Comparison of ENCODE assay signal across 13 cellular contexts in genomic region chr6:53493635-53494025, GRCh38. TPM values are rescaled to one million over a fixed set of nuclear protein-coding genes. Genes with fewer than 3 reads are reported as not detected.
A peak's percentile ranks its signal among the peaks of the same experiment; 100 is the strongest.
DNase-seq lines count a peak whose midpoint lies in the region; ATAC-seq and TF ChIP-seq lines count a peak whose summit lies in the region.
"Had no signal": no experiment of that assay in that cellular context is flagged by ENCODE, and none has a peak within 500 bp of the region (broad histone marks: within the 10 kb centered on the region; RNA-seq: fewer than 3 reads in every experiment).

No MANE protein-coding gene starts in this region.

- POLR2A ChIA-PET in activated CD4-positive, alpha-beta T cell treated with anti-CD3 and anti-CD28 coated beads, Interleukin-2, amount 10 ng/mL, durations not matched to agents 7 days and 5 days (lab: Charles Lee), result no interaction called here
- POLR2A ChIA-PET in activated CD4-positive, alpha-beta T cell treated with anti-CD3 and anti-CD28 coated beads for 36 hours (lab: Charles Lee), result no interaction called here

- no peak for ATAC-seq in activated CD4-positive, alpha-beta T cell treated with anti-CD3 and anti-CD28 coated beads for 36 hours
- ATAC-seq in HG02642 (IDR thresholded peaks at IDR 0.05; ENCODE audit: poor library complexity, unreplicated experiment), result no peak

- H3K4me1 Mint-ChIP-seq in activated CD4-positive, alpha-beta T cell treated with anti-CD3 and anti-CD28 coated beads, Interleukin-2, amount 10 ng/mL, durations not matched to agents 7 days and 5 days, result peaks cover 5% of the 10 kb centered on the region
- peaks cover 24% of the 10 kb centered on the region for H3K4me1 Mint-ChIP-seq in activated CD4-positive, alpha-beta T cell treated with anti-CD3 and anti-CD28 coated beads for 36 hours

- peak overlapping the region; percentile 71 for H3K4me3 ChIP-seq in OCI-LY3 (ENCODE audit: low read length)
- H3K4me3 ChIP-seq in endocrine pancreas (ENCODE audit: control insufficient read depth, insufficient read depth, low read length), result peak overlapping the region; percentile 25
- no peak overlapping the region for H3K4me3 ChIP-seq in neuronal stem cell (ENCODE audit: low read length in 2 of 2)
- H3K4me3 ChIP-seq: BLaER1 had no signal

- H3K27me3 ChIP-seq in OCI-LY3 (ENCODE audit: low read depth, low read length) (0 out of 2 replicates have a peak, but pooled peaks cover 5% of the 10 kb centered on the region), endocrine pancreas (ENCODE audit: control insufficient read depth, insufficient read depth, low read length) (no peaks in the 10 kb centered on the region), neuronal stem cell (ENCODE audit: control insufficient read depth in 3 of 3, insufficient read depth in 3 of 3, low read depth in 1 of 3, low read length in 3 of 3) (no peaks in the 10 kb centered on the region)
- H3K27me3 ChIP-seq: BLaER1, neutrophil had no signal

- peaks cover 2% of the 10 kb centered on the region for H3K36me3 Mint-ChIP-seq in activated CD4-positive, alpha-beta T cell treated with anti-CD3 and anti-CD28 coated beads, Interleukin-2, amount 10 ng/mL, durations not matched to agents 7 days and 5 days (ENCODE audit: low read depth)
- H3K36me3 Mint-ChIP-seq in activated CD4-positive, alpha-beta T cell treated with anti-CD3 and anti-CD28 coated beads for 36 hours (ENCODE audit: low read depth), result no peaks in the 10 kb centered on the region

- H3K18ac ChIP-seq in neuronal stem cell (ENCODE audit: low read length), result no peak overlapping the region

- no peak for TF ChIP-seq CTCF in OCI-LY3 (IDR thresholded peaks at IDR 0.05; ENCODE audit: low read depth, low read length)

- H3K9me3 ChIP-seq in OCI-LY3 (ENCODE audit: insufficient read depth, low read length) (no peaks in the 10 kb centered on the region), endocrine pancreas (ENCODE audit: control insufficient read depth, low read length) (no peaks in the 10 kb centered on the region), neuronal stem cell (replicated peaks in 1 of 2; ENCODE audit: control insufficient read depth in 2 of 2, insufficient read depth in 1 of 2, low read depth in 1 of 2, low read length in 2 of 2) (no peaks in the 10 kb centered on the region)
- H3K9me3 ChIP-seq: BLaER1, neutrophil had no signal

- H4K8ac ChIP-seq in neuronal stem cell (ENCODE audit: low read depth, low read length), result no peak overlapping the region

- no peaks in the 10 kb centered on the region for H3K79me1 ChIP-seq in neuronal stem cell (ENCODE audit: low read depth, low read length)

- H3K9ac ChIP-seq in OCI-LY3 (ENCODE audit: low read length) (peak overlapping the region; percentile 16; the same call in 1 of the 2 replicates), endocrine pancreas (ENCODE audit: control insufficient read depth, insufficient read depth, low read length) (no peak overlapping the region), neuronal stem cell (ENCODE audit: low read depth, low read length, poor library complexity) (no peak overlapping the region)
- H3K9ac ChIP-seq: BLaER1 had no signal

- no peak overlapping the region for H3K27ac ChIP-seq in OCI-LY3 (ENCODE audit: low read length)
- H3K27ac ChIP-seq in neuronal stem cell (replicated peaks; ENCODE audit: low read length), result no peak overlapping the region
- H3K27ac ChIP-seq: BLaER1, neutrophil had no signal

- no peaks in the 10 kb centered on the region for H4K20me1 ChIP-seq in OCI-LY3 (ENCODE audit: insufficient read depth, low read length)
- H4K20me1 ChIP-seq: BLaER1 had no signal

- no peaks in the 10 kb centered on the region for H3K9me3 Mint-ChIP-seq in activated CD4-positive, alpha-beta T cell treated with anti-CD3 and anti-CD28 coated beads, Interleukin-2, amount 10 ng/mL, durations not matched to agents 7 days and 5 days
- H3K9me3 Mint-ChIP-seq in activated CD4-positive, alpha-beta T cell treated with anti-CD3 and anti-CD28 coated beads for 36 hours (ENCODE audit: low read depth), result no peaks in the 10 kb centered on the region
- H3K9me3 Mint-ChIP-seq: stimulated activated naive CD8-positive, alpha-beta T cell treated with anti-CD3 and anti-CD28 coated beads, Interleukin-15, amount 100 ng/mL, for 72 hours had no signal

- H3K14ac ChIP-seq in neuronal stem cell (ENCODE audit: low read length), result no peak overlapping the region

- H3K4me1 ChIP-seq in OCI-LY3 (ENCODE audit: low read length) (peaks cover 14% of the 10 kb centered on the region), endocrine pancreas (ENCODE audit: control insufficient read depth, insufficient read depth, low read length) (no peaks in the 10 kb centered on the region), neuronal stem cell (ENCODE audit: control insufficient read depth in 2 of 2, insufficient read depth in 1 of 2, low read depth in 1 of 2, low read length in 2 of 2) (peaks cover 0 to 1% of the 10 kb centered on the region in 2 donors)
- H3K4me1 ChIP-seq: BLaER1 had no signal

- no CpG with 5 or more reads among the region's 2 CpGs for WGBS in neuronal stem cell (ENCODE audit: extremely low coverage in 2 of 2, insufficient read length in 2 of 2, insufficient replicate concordance in 1 of 2), 2 donors

- H3K79me2 ChIP-seq in OCI-LY3 (ENCODE audit: low read length), result no peaks in the 10 kb centered on the region

- peak overlapping the region; percentile 81; the same call in 1 of the 2 replicates for H2AFZ ChIP-seq in OCI-LY3 (ENCODE audit: low read depth, low read length)
- H2AFZ ChIP-seq in neuronal stem cell (ENCODE audit: low read length), result peak overlapping the region; percentile 30

- H3K27ac Mint-ChIP-seq in activated CD4-positive, alpha-beta T cell treated with anti-CD3 and anti-CD28 coated beads, Interleukin-2, amount 10 ng/mL, durations not matched to agents 7 days and 5 days, result no peak overlapping the region
- H3K27ac Mint-ChIP-seq in activated CD4-positive, alpha-beta T cell treated with anti-CD3 and anti-CD28 coated beads for 36 hours, result no peak overlapping the region
- H3K27ac Mint-ChIP-seq: stimulated activated naive CD8-positive, alpha-beta T cell treated with anti-CD3 and anti-CD28 coated beads, Interleukin-15, amount 100 ng/mL, for 72 hours had no signal

- H2BK5ac ChIP-seq in neuronal stem cell (ENCODE audit: low read length), result no peak overlapping the region

- H2BK12ac ChIP-seq in neuronal stem cell (ENCODE audit: low read length), result no peak overlapping the region

- H3K23ac ChIP-seq in neuronal stem cell (ENCODE audit: low read depth, low read length, poor library complexity), result no peak overlapping the region

- H3K27me3 Mint-ChIP-seq in activated CD4-positive, alpha-beta T cell treated with anti-CD3 and anti-CD28 coated beads, Interleukin-2, amount 10 ng/mL, durations not matched to agents 7 days and 5 days, result peaks cover 17% of the 10 kb centered on the region
- peaks cover 16% of the 10 kb centered on the region for H3K27me3 Mint-ChIP-seq in activated CD4-positive, alpha-beta T cell treated with anti-CD3 and anti-CD28 coated beads for 36 hours

- no peak overlapping the region for H2BK120ac ChIP-seq in neuronal stem cell (ENCODE audit: low read depth, low read length)

- H2BK15ac ChIP-seq in neuronal stem cell (ENCODE audit: low read length), result no peak overlapping the region

- H2AK5ac ChIP-seq in neuronal stem cell (ENCODE audit: low read depth, low read length), result no peak overlapping the region

- H3K4me2 ChIP-seq in OCI-LY3 (ENCODE audit: low read length) (peak overlapping the region; percentile 86), neuronal stem cell (ENCODE audit: insufficient read depth, low read length, poor library complexity, severe bottlenecking) (no peak overlapping the region)
- H3K4me2 ChIP-seq: BLaER1 had no signal

- no peak overlapping the region for H3K4ac ChIP-seq in neuronal stem cell (ENCODE audit: low read length)

- no peak overlapping the region for H4K91ac ChIP-seq in neuronal stem cell (ENCODE audit: low read depth, low read length, poor library complexity)

- DNase-seq in EH (ENCODE audit: low read depth), result peak; percentile 38
- no peak for DNase-seq in neuronal stem cell (ENCODE audit: low spot score)
- DNase-seq in activated CD4-positive, alpha-beta T cell treated with anti-CD3 and anti-CD28 coated beads, Interleukin-2, amount 10 ng/mL, durations not matched to agents 7 days and 5 days, result no peak
- DNase-seq in activated naive CD4-positive, alpha-beta T cell treated with Interleukin-2 at 50 U/mL for 16 hours, result no peak
- DNase-seq in activated CD4-positive, alpha-beta T cell treated with anti-CD3 and anti-CD28 coated beads for 36 hours, result no peak
- DNase-seq: NK-92 treated with Interleukin-12 subunit alpha and Interleukin-12 subunit beta, amount 100 ng/mL, for 24 hours; T-helper 9 cell had no signal

- H3K4me3 Mint-ChIP-seq in activated CD4-positive, alpha-beta T cell treated with anti-CD3 and anti-CD28 coated beads, Interleukin-2, amount 10 ng/mL, durations not matched to agents 7 days and 5 days, result no peak overlapping the region
- H3K4me3 Mint-ChIP-seq in activated CD4-positive, alpha-beta T cell treated with anti-CD3 and anti-CD28 coated beads for 36 hours, result no peak overlapping the region

- peaks cover 3% of the 10 kb centered on the region for H3K36me3 ChIP-seq in OCI-LY3 (replicated peaks; ENCODE audit: low read depth, low read length)
- H3K36me3 ChIP-seq in endocrine pancreas (ENCODE audit: control insufficient read depth, insufficient read depth, low read length), result no peaks in the 10 kb centered on the region
- H3K36me3 ChIP-seq in neuronal stem cell (replicated peaks in 1 of 2; ENCODE audit: control insufficient read depth in 2 of 2, insufficient read depth in 2 of 2, low read length in 2 of 2), result peaks cover 2 to 4% of the 10 kb centered on the region in 2 donors

- intact Hi-C loops in activated CD4-positive, alpha-beta T cell treated with anti-CD3 and anti-CD28 coated beads for 36 hours (cut with DNase I, micrococcal nuclease), result loop anchor here (1.0 to 10.0 kb wide), 9 partner anchors 51 to 461 kb away; no protein-coding TSS in a partner anchor

- CTCF ChIA-PET in activated CD4-positive, alpha-beta T cell treated with anti-CD3 and anti-CD28 coated beads, Interleukin-2, amount 10 ng/mL, durations not matched to agents 7 days and 5 days (lab: Charles Lee), result interaction anchor here (0.6 to 2.7 kb wide), 15 partner anchors 8 to 331 kb away, joined by 3 to 15 read pairs (median 3); no protein-coding TSS in a partner anchor
- CTCF ChIA-PET in activated CD4-positive, alpha-beta T cell treated with anti-CD3 and anti-CD28 coated beads for 36 hours (lab: Charles Lee), result interaction anchor here (0.6 to 6.9 kb wide), 49 partner anchors 9 to 381 kb away, joined by 3 to 148 read pairs (median 4); partner anchors contain the start of gene GCLC

RNA-seq across cellular contexts. Expression of gene GCLC, which starts 51.3 kb away (rescaled TPM):
- 19.5 TPM for polyA plus RNA-seq in neuronal stem cell (2013, experiment 1 of 2)
- polyA plus RNA-seq in neuronal stem cell (2013, experiment 2 of 2), result 18.5 TPM
- total RNA-seq in activated CD4-positive, alpha-beta T cell treated with anti-CD3 and anti-CD28 coated beads, Interleukin-2, amount 10 ng/mL, durations not matched to agents 7 days and 5 days, result 10 to 100 TPM; 21.0 to 23.8 TPM
- total RNA-seq in activated CD4-positive, alpha-beta T cell treated with anti-CD3 and anti-CD28 coated beads for 36 hours, result 10 to 100 TPM; 18.2 to 23.5 TPM

Comparison
In these comparisons a context has a peak if more than half of its experiments do, and no peak if none do; other contexts are left out.
1. H3K4me3 ChIP-seq: peak in OCI-LY3 (single experiment) and endocrine pancreas (single experiment); none in neuronal stem cell (0 of 2).